In the genomic region with DNA sequence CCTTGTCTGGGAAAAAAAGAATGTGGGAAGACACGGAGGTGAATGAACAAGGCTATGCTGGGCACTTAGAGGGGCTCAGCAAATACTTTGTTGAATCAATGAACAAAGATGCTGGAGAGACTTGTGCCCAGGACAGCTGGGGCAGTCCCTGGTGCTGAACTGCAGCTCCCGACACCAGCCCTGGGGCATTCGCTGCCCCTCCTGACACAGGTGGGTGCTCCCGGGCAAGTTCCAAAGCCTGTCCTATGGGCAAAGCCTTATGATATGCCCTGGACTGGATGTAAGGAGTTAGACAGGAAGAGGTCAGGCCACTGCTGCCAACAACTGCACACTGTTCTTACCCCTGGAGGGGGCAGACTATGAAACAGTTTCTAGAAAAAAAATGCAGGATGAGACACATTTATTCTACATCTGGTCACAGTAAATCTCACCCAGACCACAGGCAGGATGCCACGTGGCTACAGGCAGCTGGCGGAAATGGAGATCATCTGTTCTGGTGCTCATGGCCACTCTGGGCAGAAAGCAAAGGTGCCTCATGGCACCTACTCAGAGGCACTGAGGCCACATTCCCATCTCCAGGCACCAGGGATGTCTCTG, we compare ENCODE assay signal across 16 cellular contexts. TPM values are rescaled to one million over a fixed set of nuclear protein-coding genes. Genes with fewer than 3 reads are reported as not detected.
DNase-seq lines count a peak whose midpoint lies in the region; ATAC-seq and TF ChIP-seq lines count a peak whose summit lies in the region.
"Had no signal": no experiment of that assay in that cellular context is flagged by ENCODE, and none has a peak within 500 bp of the region (broad histone marks: within the 10 kb centered on the region; RNA-seq: fewer than 3 reads in every experiment).

No MANE protein-coding gene starts in this region.

- H3K4me3 ChIP-seq in coronary artery: no peak overlapping the region
- H3K4me3 ChIP-seq in testis: no peak overlapping the region
- H3K4me3 ChIP-seq: mucosa of descending colon had no signal

- peaks cover 65 to 75% of the 10 kb centered on the region in 2 donors for H3K36me3 Mint-ChIP-seq in CD14-positive monocyte
- H3K36me3 Mint-ChIP-seq in activated naive CD8-positive, alpha-beta T cell treated with anti-CD3 and anti-CD28 coated beads, Interleukin-2, amount 10 ng/mL, durations not matched to agents 7 days and 5 days: no peaks in the 10 kb centered on the region
- no peaks in the 10 kb centered on the region for H3K36me3 Mint-ChIP-seq in natural killer cell treated with Interleukin-12 subunit alpha and Interleukin-12 subunit beta and Interleukin-15 and Interleukin-18, amount 100 ng/mL, for 72 hours

- WGBS in testis, 2 donors: 74 to 82% methylated on average over 5 to 6 of the region's 6 CpGs

- POLR2A ChIA-PET in activated naive CD8-positive, alpha-beta T cell treated with anti-CD3 and anti-CD28 coated beads, Interleukin-2, amount 10 ng/mL, durations not matched to agents 7 days and 5 days (lab: Charles Lee): no interaction called here

- no peak for TF ChIP-seq CTCF in CD14-positive monocyte (IDR thresholded peaks at IDR 0.05)
- TF ChIP-seq CTCF in coronary artery (IDR thresholded peaks at IDR 0.05): no peak
- no peak for TF ChIP-seq CTCF in testis (IDR thresholded peaks at IDR 0.05)

- no peaks in the 10 kb centered on the region for H3K27me3 ChIP-seq in testis

- H3K27me3 Mint-ChIP-seq in CD14-positive monocyte (ENCODE audit: low read depth in 3 of 3): peaks cover 0 to 3% (median 1%) of the 10 kb centered on the region in 3 donors
- H3K27me3 Mint-ChIP-seq in activated naive CD8-positive, alpha-beta T cell treated with anti-CD3 and anti-CD28 coated beads, Interleukin-2, amount 10 ng/mL, durations not matched to agents 7 days and 5 days: no peaks in the 10 kb centered on the region
- H3K27me3 Mint-ChIP-seq in natural killer cell treated with Interleukin-12 subunit alpha and Interleukin-12 subunit beta and Interleukin-15 and Interleukin-18, amount 100 ng/mL, for 72 hours: no peaks in the 10 kb centered on the region
- H3K27me3 Mint-ChIP-seq: activated T-cell treated with anti-CD3 and anti-CD28 coated beads, Interleukin-2, amount 50 U/mL, for 24 hours; CD4-positive, alpha-beta memory T cell; progenitor cell of endocrine pancreas had no signal

- H3K27ac ChIP-seq in coronary artery (no peak overlapping the region), testis (no peak overlapping the region)

- no peak overlapping the region for H3K4me3 Mint-ChIP-seq in CD14-positive monocyte
- no peak overlapping the region for H3K4me3 Mint-ChIP-seq in activated naive CD8-positive, alpha-beta T cell treated with anti-CD3 and anti-CD28 coated beads, Interleukin-2, amount 10 ng/mL, durations not matched to agents 7 days and 5 days
- H3K4me3 Mint-ChIP-seq in natural killer cell treated with Interleukin-12 subunit alpha and Interleukin-12 subunit beta and Interleukin-15 and Interleukin-18, amount 100 ng/mL, for 72 hours: peak overlapping the region; percentile 66
- H3K4me3 Mint-ChIP-seq: activated T-cell treated with anti-CD3 and anti-CD28 coated beads, Interleukin-2, amount 50 U/mL, for 24 hours; CD4-positive, alpha-beta memory T cell had no signal

- no peaks in the 10 kb centered on the region for H3K9me3 Mint-ChIP-seq in CD14-positive monocyte
- H3K9me3 Mint-ChIP-seq in activated naive CD8-positive, alpha-beta T cell treated with anti-CD3 and anti-CD28 coated beads, Interleukin-2, amount 10 ng/mL, durations not matched to agents 7 days and 5 days: no peaks in the 10 kb centered on the region
- no peaks in the 10 kb centered on the region for H3K9me3 Mint-ChIP-seq in natural killer cell treated with Interleukin-12 subunit alpha and Interleukin-12 subunit beta and Interleukin-15 and Interleukin-18, amount 100 ng/mL, for 72 hours
- H3K9me3 Mint-ChIP-seq: activated T-cell treated with anti-CD3 and anti-CD28 coated beads, Interleukin-2, amount 50 U/mL, for 24 hours; CD4-positive, alpha-beta memory T cell had no signal

- peaks cover 90% of the 10 kb centered on the region for H3K4me1 Mint-ChIP-seq in CD14-positive monocyte
- H3K4me1 Mint-ChIP-seq in activated naive CD8-positive, alpha-beta T cell treated with anti-CD3 and anti-CD28 coated beads, Interleukin-2, amount 10 ng/mL, durations not matched to agents 7 days and 5 days: peaks cover 5% of the 10 kb centered on the region
- peaks cover 14 to 15% of the 10 kb centered on the region in 2 donors for H3K4me1 Mint-ChIP-seq in natural killer cell treated with Interleukin-12 subunit alpha and Interleukin-12 subunit beta and Interleukin-15 and Interleukin-18, amount 100 ng/mL, for 72 hours (ENCODE audit: low read depth in 2 of 2)
- H3K4me1 Mint-ChIP-seq: CD4-positive, alpha-beta memory T cell had no signal

- intact Hi-C loops in CD14-positive monocyte (cut with micrococcal nuclease): no loop called here
- intact Hi-C loops in testis (cut with DNase I; ENCODE audit: low total_unique reads): loop anchor here (10.0 kb wide), 1 partner anchor 82 kb away; no protein-coding TSS in a partner anchor

- no peaks in the 10 kb centered on the region for H3K36me3 ChIP-seq in testis (ENCODE audit: low read depth, missing control alignments)

- DNase-seq in CD14-positive monocyte (ENCODE audit: low spot score): peak; percentile 63
- peak; percentile 47 for DNase-seq in HT1080 (ENCODE audit: low read depth)
- DNase-seq in activated naive CD8-positive, alpha-beta T cell treated with anti-CD3 and anti-CD28 coated beads, Interleukin-2, amount 10 ng/mL, durations not matched to agents 7 days and 5 days: no peak
- peak; percentile 73 for DNase-seq in natural killer cell treated with Interleukin-12 subunit alpha and Interleukin-12 subunit beta and Interleukin-15 and Interleukin-18, amount 100 ng/mL, for 72 hours (ENCODE audit: low spot score)
- DNase-seq in A172 (ENCODE audit: low spot score): no peak
- DNase-seq in coronary artery (ENCODE audit: low spot score): no peak
- DNase-seq in NCI-H748 (lab: John Stamatoyannopoulos, UW; ENCODE audit: unreplicated experiment): no peak
- DNase-seq in testis: no peak
- DNase-seq: activated T-cell treated with anti-CD3 and anti-CD28 coated beads, Interleukin-2, amount 50 U/mL, for 24 hours; aorta; islet precursor cell; NK-92 treated with Interleukin-12 subunit alpha and Interleukin-12 subunit beta, amount 100 ng/mL, for 24 hours; SW 1271 had no signal

- no peaks in the 10 kb centered on the region for H3K9me3 ChIP-seq in testis
- H3K9me3 ChIP-seq: mucosa of descending colon had no signal

- peak; percentile 63 for ATAC-seq in activated naive CD8-positive, alpha-beta T cell treated with anti-CD3 and anti-CD28 coated beads, Interleukin-2, amount 10 ng/mL, durations not matched to agents 7 days and 5 days (ENCODE audit: low read depth)
- ATAC-seq in natural killer cell treated with Interleukin-12 subunit alpha and Interleukin-12 subunit beta and Interleukin-15 and Interleukin-18, amount 100 ng/mL, for 72 hours: peak; percentile 84 to 87

- peak overlapping the region; percentile 95 to 98 (median 97) for H3K27ac Mint-ChIP-seq in CD14-positive monocyte
- peak overlapping the region; percentile 21 for H3K27ac Mint-ChIP-seq in activated naive CD8-positive, alpha-beta T cell treated with anti-CD3 and anti-CD28 coated beads, Interleukin-2, amount 10 ng/mL, durations not matched to agents 7 days and 5 days
- peak overlapping the region; percentile 83 to 84 for H3K27ac Mint-ChIP-seq in natural killer cell treated with Interleukin-12 subunit alpha and Interleukin-12 subunit beta and Interleukin-15 and Interleukin-18, amount 100 ng/mL, for 72 hours
- H3K27ac Mint-ChIP-seq: activated T-cell treated with anti-CD3 and anti-CD28 coated beads, Interleukin-2, amount 50 U/mL, for 24 hours; progenitor cell of endocrine pancreas had no signal

- no peaks in the 10 kb centered on the region for H3K4me1 ChIP-seq in testis

- no peak for TF ChIP-seq POLR2A in testis (IDR thresholded peaks at IDR 0.05)

RNA-seq across cellular contexts. Expression of gene FRAT2, which starts 21.9 kb away (rescaled TPM):
- polyA plus RNA-seq in CD14-positive monocyte (10 to 100 TPM; 29.4 to 62.4 TPM), testis (ENCODE audit: insufficient read depth, low read depth, low replicate concordance) (18.8 TPM)
- total RNA-seq in HT1080 (2014; rRNA removed; shearing (Covaris generic)): 11.8 and 12.9 TPM in 2 replicates
- 10.1 and 10.5 TPM in 2 replicates for polyA plus RNA-seq in HT1080 (2015; cell fraction: cytosol; rRNA removed)
- 5.7 and 7.0 TPM in 2 replicates for polyA plus RNA-seq in HT1080 (2015; cell fraction: nucleus; rRNA removed)
- total RNA-seq in activated naive CD8-positive, alpha-beta T cell treated with anti-CD3 and anti-CD28 coated beads, Interleukin-2, amount 10 ng/mL, durations not matched to agents 7 days and 5 days: 10 to 100 TPM; 15.3 to 16.7 TPM
- 1 to 10 TPM; 7.1 to 8.7 TPM for total RNA-seq in natural killer cell treated with Interleukin-12 subunit alpha and Interleukin-12 subunit beta and Interleukin-15 and Interleukin-18, amount 100 ng/mL, for 72 hours
- 4.0 and 4.2 TPM in 2 replicates for total RNA-seq in A172 (2014; rRNA removed; shearing (Covaris generic))
- 10 to 100 TPM; 35.7 to 37.0 TPM for total RNA-seq in testis

RNA-seq across cellular contexts. Expression of gene FRAT1, which starts 37.3 kb away (rescaled TPM):
- polyA plus RNA-seq in CD14-positive monocyte (10 to 100 TPM; 17.0 to 34.4 TPM), testis (ENCODE audit: insufficient read depth, low read depth, low replicate concordance) (9.7 TPM)
- 3.3 and 4.3 TPM in 2 replicates for total RNA-seq in HT1080 (2014; rRNA removed; shearing (Covaris generic))
- polyA plus RNA-seq in HT1080 (2015; cell fraction: cytosol; rRNA removed): 3.2 and 3.4 TPM in 2 replicates
- 2.0 and 3.1 TPM in 2 replicates for polyA plus RNA-seq in HT1080 (2015; cell fraction: nucleus; rRNA removed)
- total RNA-seq in activated naive CD8-positive, alpha-beta T cell treated with anti-CD3 and anti-CD28 coated beads, Interleukin-2, amount 10 ng/mL, durations not matched to agents 7 days and 5 days: 10 to 100 TPM; 11.0 to 11.7 TPM
- total RNA-seq in natural killer cell treated with Interleukin-12 subunit alpha and Interleukin-12 subunit beta and Interleukin-15 and Interleukin-18, amount 100 ng/mL, for 72 hours: 1 to 10 TPM; 2.4 to 3.0 TPM
- total RNA-seq in A172 (2014; rRNA removed; shearing (Covaris generic)): 1.8 and 2.3 TPM in 2 replicates
- total RNA-seq in testis: 10 to 100 TPM; 22.1 to 29.9 TPM

RNA-seq across cellular contexts. Expression of gene RRP12, which starts 44.7 kb away (rescaled TPM):
- 10 to 100 TPM; 31.0 to 44.3 TPM for polyA plus RNA-seq in CD14-positive monocyte
- 68.6 and 75.5 TPM in 2 replicates for total RNA-seq in HT1080 (2014; rRNA removed; shearing (Covaris generic))
- 27.9 and 31.2 TPM in 2 replicates for polyA plus RNA-seq in HT1080 (2015; cell fraction: cytosol; rRNA removed)
- 114 and 115 TPM in 2 replicates for polyA plus RNA-seq in HT1080 (2015; cell fraction: nucleus; rRNA removed)
- 10 to 100 TPM; 20.5 to 23.8 TPM for total RNA-seq in activated naive CD8-positive, alpha-beta T cell treated with anti-CD3 and anti-CD28 coated beads, Interleukin-2, amount 10 ng/mL, durations not matched to agents 7 days and 5 days
- 100 to 1,000 TPM in 1 of 2 donors, 10 to 100 TPM in 1; 40.1 to 100 TPM for total RNA-seq in natural killer cell treated with Interleukin-12 subunit alpha and Interleukin-12 subunit beta and Interleukin-15 and Interleukin-18, amount 100 ng/mL, for 72 hours
- total RNA-seq in A172 (2014; rRNA removed; shearing (Covaris generic)): 47.9 and 52.8 TPM in 2 replicates
- total RNA-seq in testis: 10 to 100 TPM; 53.5 to 54.6 TPM
- 38.1 TPM for polyA plus RNA-seq in testis (ENCODE audit: insufficient read depth, low read depth, low replicate concordance)

Comparison
In these comparisons a context has a peak if more than half of its experiments do, and no peak if none do; other contexts are left out.
1. DNase-seq: peak in CD14-positive monocyte (single experiment), HT1080 (single experiment) and natural killer cell treated with Interleukin-12 subunit alpha and Interleukin-12 subunit beta and Interleukin-15 and Interleukin-18, amount 100 ng/mL, for 72 hours (single experiment); none in activated naive CD8-positive, alpha-beta T cell treated with anti-CD3 and anti-CD28 coated beads, Interleukin-2, amount 10 ng/mL, durations not matched to agents 7 days and 5 days (single experiment), A172 (single experiment), coronary artery (single experiment), NCI-H748 (single experiment) and testis (single experiment).
2. H3K27ac Mint-ChIP-seq: peak in every context shown above with its lines; median percentile 97 in CD14-positive monocyte; 84 in natural killer cell treated with Interleukin-12 subunit alpha and Interleukin-12 subunit beta and Interleukin-15 and Interleukin-18, amount 100 ng/mL, for 72 hours; 21 in activated naive CD8-positive, alpha-beta T cell treated with anti-CD3 and anti-CD28 coated beads, Interleukin-2, amount 10 ng/mL, durations not matched to agents 7 days and 5 days.